Comparison of ENCODE assay signal across 8 cellular contexts in genomic region chr20:47356526-47357295, GRCh38. TPM values are rescaled to one million over a fixed set of nuclear protein-coding genes. Genes with fewer than 3 reads are reported as not detected.
DNase-seq lines count a peak whose midpoint lies in the region; ATAC-seq and TF ChIP-seq lines count a peak whose summit lies in the region.

TSS of gene ZMYND8 (minus strand) at chr20:47356699. CDS start at chr20:47356670, 29 bp downstream.

- ATAC-seq in CD8-positive, alpha-beta T cell = peak; percentile 90
- ATAC-seq in GM21447 (IDR thresholded peaks at IDR 0.05; ENCODE audit: unreplicated experiment) = peak; percentile 34
- ATAC-seq in mucosa of descending colon = peak; percentile 68

- no peaks in the 10 kb centered on the region for H3K9me3 Mint-ChIP-seq in CD8-positive, alpha-beta T cell

- H3K27ac ChIP-seq in CD8-positive, alpha-beta T cell (ENCODE audit: low read depth, low read length) = peak within 1 kb of the TSS; percentile 76

- CTCF ChIA-PET in CD8-positive, alpha-beta T cell (lab: Charles Lee) = interaction anchor here (0.8 to 7.7 kb wide), 4 partner anchors 8 to 84 kb away, joined by 3 to 87 read pairs (median 20); no protein-coding TSS in a partner anchor

- intact Hi-C loops in CD8-positive, alpha-beta T cell (cut with DNase I, micrococcal nuclease) = loop anchor here (2.0 to 10.0 kb wide), 9 partner anchors 144 to 1918 kb away; partner anchors contain the start of genes NCOA3 (in 2 of the 2), STAU1 (in 2 of the 2), ARFGEF2 (in 1 of the 2) and CSE1L (in 1 of the 2)
- intact Hi-C loops in mucosa of descending colon (cut with DNase I, micrococcal nuclease) = loop anchor here (2.0 to 5.0 kb wide), 2 partner anchors 38 to 39 kb away; no protein-coding TSS in a partner anchor

- POLR2A ChIA-PET in CD8-positive, alpha-beta T cell (lab: Charles Lee) = interaction anchor here (0.5 to 2.6 kb wide), 14 partner anchors 8 to 229 kb away, joined by 3 to 9 read pairs (median 4); partner anchors contain the start of gene NCOA3

- H3K27ac Mint-ChIP-seq in CD8-positive, alpha-beta T cell = peak within 1 kb of the TSS; percentile 100

- H3K4me1 ChIP-seq in CD8-positive, alpha-beta T cell (ENCODE audit: insufficient read depth, low read length) = peaks cover 70% of the 10 kb centered on the region
- H3K4me1 ChIP-seq in mucosa of descending colon (ENCODE audit: low read depth) = peaks cover 98% of the 10 kb centered on the region

- peaks cover 38% of the 10 kb centered on the region for H3K4me1 Mint-ChIP-seq in CD8-positive, alpha-beta T cell (ENCODE audit: low read depth)

- peak; percentile 90 to 100 (median 96) for DNase-seq in CD8-positive, alpha-beta T cell
- DNase-seq in KG1 (lab: John Stamatoyannopoulos, UW) = peak; percentile 97
- DNase-seq in activated T-cell treated with anti-CD3 and anti-CD28 coated beads for 4 hours = peak; percentile 97
- peak; percentile 88 for DNase-seq in epidermal melanocyte (ENCODE audit: insufficient read length, low spot score)
- DNase-seq in mucosa of descending colon = peak; percentile 92 to 99 (median 96)
- DNase-seq in stimulated activated CD8-positive, alpha-beta memory T cell treated with anti-CD3 and anti-CD28 coated beads, Interleukin-4, amount 100 ng/mL, for 1 hour (ENCODE audit: low read depth in 2 of 2, low spot score in 1 of 2) = peak; percentile 74 to 91

- H3K27me3 Mint-ChIP-seq in CD8-positive, alpha-beta T cell (ENCODE audit: low read depth) = no peaks in the 10 kb centered on the region

- peak within 1 kb of the TSS; percentile 82 for H3K4me3 Mint-ChIP-seq in CD8-positive, alpha-beta T cell

- H3K4me3 ChIP-seq in CD8-positive, alpha-beta T cell (ENCODE audit: low read depth, low read length) = peak within 1 kb of the TSS; percentile 55
- H3K4me3 ChIP-seq in mucosa of descending colon = no peak within 1 kb of the TSS

- peaks cover 9% of the 10 kb centered on the region for H3K36me3 Mint-ChIP-seq in CD8-positive, alpha-beta T cell

- no peaks in the 10 kb centered on the region for H3K27me3 ChIP-seq in CD8-positive, alpha-beta T cell (ENCODE audit: insufficient read depth, low read length)

- no peaks in the 10 kb centered on the region for H3K9me3 ChIP-seq in CD8-positive, alpha-beta T cell (ENCODE audit: low read length)
- H3K9me3 ChIP-seq in mucosa of descending colon = no peaks in the 10 kb centered on the region

- no peaks in the 10 kb centered on the region for H3K36me3 ChIP-seq in CD8-positive, alpha-beta T cell (ENCODE audit: insufficient read depth, low read length)
- no peaks in the 10 kb centered on the region for H3K36me3 ChIP-seq in mucosa of descending colon (ENCODE audit: low read depth)

- TF ChIP-seq CTCF in CD8-positive, alpha-beta T cell (IDR thresholded peaks at IDR 0.05) = no peak
- no peak for TF ChIP-seq CTCF in mucosa of descending colon (IDR thresholded peaks at IDR 0.05)

TF ChIP-seq in PFSK-1, 5 proteins besides CTCF, POLR2A, EP300 and RAD21:
- TF ChIP-seq POLR2AphosphoS5 (IDR thresholded peaks at IDR 0.05; ENCODE audit: low read depth, low read length) (peak; percentile 66), REST (IDR thresholded peaks at IDR 0.05; ENCODE audit: insufficient read depth in 1 of 2, low read depth in 2 of 2, low read length in 2 of 2) (0 out of 4 replicates have a peak, but pooled peaks of 1 of the 2 experiments have one; percentile 26), FOXP2 (optimal IDR thresholded peaks at IDR 0.05; ENCODE audit: borderline replicate concordance, extremely low read depth, extremely low read length, insufficient read depth) (no peak)

RNA-seq across cellular contexts. Expression of gene ZMYND8, which starts in this region (rescaled TPM):
- 10 to 100 TPM; 23.2 to 27.0 TPM for total RNA-seq in CD8-positive, alpha-beta T cell
- polyA plus RNA-seq in PFSK-1 (2012; ENCODE audit: insufficient read length, low read depth) = 12.2 TPM
- 10 to 100 TPM; 62.1 to 64.9 (median 62.1) TPM for total RNA-seq in mucosa of descending colon

Comparison
In these comparisons a context has a peak if more than half of its experiments do, and no peak if none do; other contexts are left out.
1. ATAC-seq: peak in every context shown above with its lines; median percentile 90 in CD8-positive, alpha-beta T cell; 68 in mucosa of descending colon; 34 in GM21447.